Comparison of ENCODE assay signal across 24 cellular contexts in the genomic region with DNA sequence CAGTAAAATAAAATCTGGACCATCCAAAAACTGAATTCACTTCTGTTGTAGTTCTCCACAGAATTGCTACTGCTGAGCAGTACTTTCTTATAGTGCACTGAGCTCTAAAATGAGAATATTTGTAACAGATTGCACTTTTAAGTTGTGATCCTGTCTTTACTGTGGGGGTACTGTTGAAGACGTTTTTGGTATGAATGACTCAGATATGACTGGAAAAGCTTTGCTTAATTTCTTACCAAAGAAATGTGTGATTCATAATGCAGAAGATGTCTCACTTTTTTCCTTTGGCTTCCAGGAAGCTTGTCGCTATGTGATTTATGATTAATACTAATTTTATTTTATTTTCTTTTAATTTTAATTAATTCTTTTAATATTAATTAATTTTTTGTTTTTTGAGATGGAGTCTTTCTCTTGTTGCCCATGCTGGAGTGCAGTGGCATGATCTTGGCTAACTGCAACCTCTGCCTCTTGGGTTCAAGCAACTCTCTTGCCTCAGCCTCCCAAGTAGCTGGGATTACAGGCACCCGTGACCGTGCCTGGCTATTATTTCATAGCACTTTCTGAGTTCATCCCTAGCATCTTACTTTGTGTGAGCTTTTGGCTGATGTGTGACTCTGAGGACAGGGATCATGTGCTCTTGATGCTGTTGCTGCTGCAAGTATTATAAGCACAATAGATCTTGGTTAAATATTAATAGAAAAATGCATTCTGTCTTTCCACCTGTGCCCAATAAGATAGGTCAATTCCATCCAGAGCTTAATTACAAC.
DNase-seq lines count a peak whose midpoint lies in the region; ATAC-seq and TF ChIP-seq lines count a peak whose summit lies in the region.
"Had no signal": no experiment of that assay in that cellular context is flagged by ENCODE, and none has a peak within 500 bp of the region (broad histone marks: within the 10 kb centered on the region; RNA-seq: fewer than 3 reads in every experiment).

No MANE protein-coding gene starts in this region.

- H3K27ac ChIP-seq in body of pancreas: no peak overlapping the region
- H3K27ac ChIP-seq: BLaER1 treated with 17β-estradiol and CSF1 and Interleukin-3, amounts not matched to agents 10 nM and 100 nM; lower lobe of right lung; right lobe of liver had no signal

- 65 to 71% methylated on average over 4 of the region's 4 CpGs for WGBS in body of pancreas, 2 donors

- intact Hi-C loops in body of pancreas (cut with DNase I): no loop called here

- POLR2A ChIA-PET in BJ (lab: Charles Lee): no interaction called here

- DNase-seq in BJ (ENCODE audit: low read depth) (peak; percentile 62), HCEC 1CT (peak; percentile 79), body of pancreas (no peak), myocyte (ENCODE audit: low read depth) (peak; percentile 61), HK-2 (ENCODE audit: unreplicated experiment) (no peak), middle frontal gyrus (ENCODE audit: extremely low spot score, low spot score) (no peak)
- DNase-seq: activated CD8-positive, alpha-beta memory T cell treated with anti-CD3 and anti-CD28 coated beads, Interleukin-2, amount 50 U/mL, for 4 hours; activated gamma-delta T cell treated with Interleukin-2 at 50 U/mL for 16 hours; foreskin melanocyte; hypothalamus; IMR-90; islet precursor cell; lower lobe of right lung; naive B cell; NCI-H187; right lobe of liver; stimulated activated naive CD4-positive, alpha-beta T cell treated with Interleukin-2 at 50 U/mL for 16 hours; T-helper 9 cell; trophoblast cell had no signal

- no peaks in the 10 kb centered on the region for H3K36me3 ChIP-seq in BJ (ENCODE audit: control insufficient read depth, insufficient read depth, low read length)
- H3K36me3 ChIP-seq in body of pancreas (replicated peaks in 1 of 2; ENCODE audit: insufficient read depth in 1 of 2, low read depth in 2 of 2): no peaks in the 10 kb centered on the region
- H3K36me3 ChIP-seq: BLaER1 treated with 17β-estradiol and CSF1 and Interleukin-3, amounts not matched to agents 10 nM and 100 nM; HAP-1; lower lobe of right lung; right lobe of liver had no signal

- ATAC-seq in body of pancreas (peak; percentile 21), HG03442 (IDR thresholded peaks at IDR 0.05; ENCODE audit: unreplicated experiment) (no peak)
- ATAC-seq: GM12878, lower lobe of right lung, right lobe of liver, SK-N-SH treated with all-trans-retinoic acid at 6 μM for 48 hours had no signal

- H3K9me3 ChIP-seq in body of pancreas: no peaks in the 10 kb centered on the region
- H3K9me3 ChIP-seq: BLaER1 treated with 17β-estradiol and CSF1 and Interleukin-3, amounts not matched to agents 10 nM and 100 nM; HAP-1; lower lobe of right lung; right lobe of liver had no signal

- no peaks in the 10 kb centered on the region for H3K27me3 ChIP-seq in BJ (ENCODE audit: control insufficient read depth, insufficient read depth, low read length)
- no peaks in the 10 kb centered on the region for H3K27me3 ChIP-seq in body of pancreas
- H3K27me3 ChIP-seq: BLaER1 treated with 17β-estradiol and CSF1 and Interleukin-3, amounts not matched to agents 10 nM and 100 nM; right lobe of liver had no signal

- TF ChIP-seq CTCF in BJ (IDR thresholded peaks at IDR 0.05; ENCODE audit: insufficient read depth, low read depth, low read length): no peak
- TF ChIP-seq CTCF in body of pancreas (IDR thresholded peaks at IDR 0.05): no peak

- CTCF ChIA-PET in BJ (lab: Yijun Ruan, JAX): no interaction called here

- H3K4me3 ChIP-seq in BJ (ENCODE audit: low read depth, low read length) (no peak overlapping the region), body of pancreas (no peak overlapping the region)
- H3K4me3 ChIP-seq: BLaER1 treated with 17β-estradiol and CSF1 and Interleukin-3, amounts not matched to agents 10 nM and 100 nM; GM12878; HAP-1; lower lobe of right lung; right lobe of liver had no signal

- no peak for TF ChIP-seq POLR2A in body of pancreas (IDR thresholded peaks at IDR 0.05)

- no peaks in the 10 kb centered on the region for H3K4me1 ChIP-seq in body of pancreas
- H3K4me1 ChIP-seq: BLaER1 treated with 17β-estradiol and CSF1 and Interleukin-3, amounts not matched to agents 10 nM and 100 nM; HAP-1; lower lobe of right lung; right lobe of liver had no signal

Comparison
In these comparisons a context has a peak if more than half of its experiments do, and no peak if none do; other contexts are left out.
1. DNase-seq: peak in BJ (single experiment), HCEC 1CT (single experiment) and myocyte (single experiment); none in body of pancreas (0 of 4), HK-2 (single experiment) and middle frontal gyrus (single experiment).